In genomic region chr17:28115046-28115445, GRCh38 we compare ENCODE assay signal across 2 cellular contexts.
TF ChIP-seq lines count a peak whose summit lies in the region.

No MANE protein-coding gene starts in this region.

TF ChIP-seq in IMR-90, 13 proteins besides CTCF, POLR2A, EP300 and RAD21 (continued from another document):
- TF ChIP-seq RFX5 (IDR thresholded peaks at IDR 0.05; ENCODE audit: low read depth, low read length) (no peak), BHLHE40 (IDR thresholded peaks at IDR 0.05; ENCODE audit: low read depth, low read length) (no peak), MAFK (IDR thresholded peaks at IDR 0.05; ENCODE audit: low read depth, low read length) (no peak), SMC3 (IDR thresholded peaks at IDR 0.05; ENCODE audit: low read depth, low read length) (no peak), MXI1 (IDR thresholded peaks at IDR 0.05; ENCODE audit: borderline replicate concordance, low read depth, low read length) (no peak), FOS (IDR thresholded peaks at IDR 0.05; ENCODE audit: low read depth, low read length) (no peak)
TF ChIP-seq in IMR-90: peak in this region for 0.

TF ChIP-seq in WTC11, 78 proteins besides CTCF, POLR2A, EP300 and RAD21 (continued from another document):
- no peak for TF ChIP-seq ZNF281 (CRISPR knock-in tag; IDR thresholded peaks at IDR 0.05)
- no peak for TF ChIP-seq HMGXB4 (CRISPR knock-in tag; IDR thresholded peaks at IDR 0.05)
- TF ChIP-seq FOXJ3 (CRISPR knock-in tag; IDR thresholded peaks at IDR 0.05; ENCODE audit: borderline replicate concordance), result no peak
- TF ChIP-seq TEAD1 (CRISPR knock-in tag; IDR thresholded peaks at IDR 0.05), result no peak
- TF ChIP-seq TEAD4 (CRISPR knock-in tag; IDR thresholded peaks at IDR 0.05), result no peak
- TF ChIP-seq JUN (CRISPR knock-in tag; IDR thresholded peaks at IDR 0.05), result no peak
- no peak for TF ChIP-seq MLX (CRISPR knock-in tag; IDR thresholded peaks at IDR 0.05)
- no peak for TF ChIP-seq ZNF263 (CRISPR knock-in tag; IDR thresholded peaks at IDR 0.05; ENCODE audit: low read depth)
- TF ChIP-seq ZNF512 (CRISPR knock-in tag; IDR thresholded peaks at IDR 0.05; ENCODE audit: borderline replicate concordance), result no peak
- TF ChIP-seq ZNF671 (CRISPR knock-in tag; IDR thresholded peaks at IDR 0.05), result no peak
- no peak for TF ChIP-seq ETV6 (CRISPR knock-in tag; IDR thresholded peaks at IDR 0.05)
TF ChIP-seq in WTC11: peak in this region for 0.
